In genomic region chr1:13590486-13590885, GRCh38 we compare ENCODE assay signal across 1 cellular context.
TF ChIP-seq lines count a peak whose summit lies in the region.

No MANE protein-coding gene starts in this region.

TF ChIP-seq in GM23338, 12 proteins besides CTCF, POLR2A, EP300 and RAD21 (continued from another document):
- no peak for TF ChIP-seq ZNF462 (CRISPR knock-in tag; IDR thresholded peaks at IDR 0.05)
- no peak for TF ChIP-seq REST (IDR thresholded peaks at IDR 0.05; ENCODE audit: unreplicated experiment)
- TF ChIP-seq CREB1 (CRISPR knock-in tag; IDR thresholded peaks at IDR 0.05; ENCODE audit: low read depth), result no peak
- no peak for TF ChIP-seq POLR2AphosphoS5 (IDR thresholded peaks at IDR 0.05; ENCODE audit: low read depth)
- no peak for TF ChIP-seq STAT1 (IDR thresholded peaks at IDR 0.05; ENCODE audit: unreplicated experiment)
- no peak for TF ChIP-seq NANOG (IDR thresholded peaks at IDR 0.05; ENCODE audit: borderline replicate concordance)
- no peak for TF ChIP-seq ZNF331 (CRISPR knock-in tag; IDR thresholded peaks at IDR 0.05; ENCODE audit: low read depth)
